Comparison of ENCODE assay signal across 8 cellular contexts in genomic region chr11:26331911-26332571, GRCh38. TPM values are rescaled to one million over a fixed set of nuclear protein-coding genes. Genes with fewer than 3 reads are reported as not detected.
DNase-seq lines count a peak whose midpoint lies in the region; ATAC-seq and TF ChIP-seq lines count a peak whose summit lies in the region.

Gene ANO3, plus strand, starts transcription at chr11:26332130. Its CDS starts 146 bp downstream, at chr11:26332276.

- POLR2A ChIA-PET in activated CD8-positive, alpha-beta T cell treated with anti-CD3 and anti-CD28 coated beads, Interleukin-2, amount 10 ng/mL, durations not matched to agents 7 days and 5 days (lab: Charles Lee), result no interaction called here

- peak; percentile 74 for TF ChIP-seq CTCF in cardiac muscle cell (IDR thresholded peaks at IDR 0.05; ENCODE audit: low read depth, low read length)

- peaks cover 5% of the 10 kb centered on the region for H3K27me3 Mint-ChIP-seq in activated CD8-positive, alpha-beta T cell treated with anti-CD3 and anti-CD28 coated beads, Interleukin-2, amount 10 ng/mL, durations not matched to agents 7 days and 5 days (ENCODE audit: low read depth)
- peaks cover 14% of the 10 kb centered on the region for H3K27me3 Mint-ChIP-seq in T-helper 17 cell

- H3K9me3 Mint-ChIP-seq in activated CD8-positive, alpha-beta T cell treated with anti-CD3 and anti-CD28 coated beads, Interleukin-2, amount 10 ng/mL, durations not matched to agents 7 days and 5 days (ENCODE audit: insufficient read depth), result no peaks in the 10 kb centered on the region

- no peaks in the 10 kb centered on the region for H3K4me1 ChIP-seq in cardiac muscle cell (ENCODE audit: low read depth)

- in situ Hi-C loops in ACHN (cut with HindIII; ENCODE audit: low pct_ligation_motif_present, low pct_unique_long_range_greater_than_20kb, low sequenced_read_pairs), result no loop called here

- H3K27ac ChIP-seq in cardiac muscle cell, result no peak within 1 kb of the TSS

- H3K4me3 ChIP-seq in cardiac muscle cell, result peak within 1 kb of the TSS; percentile 13

- intact Hi-C loops in posterior vena cava (cut with DNase I), result no loop called here

- no peaks in the 10 kb centered on the region for H3K36me3 Mint-ChIP-seq in activated CD8-positive, alpha-beta T cell treated with anti-CD3 and anti-CD28 coated beads, Interleukin-2, amount 10 ng/mL, durations not matched to agents 7 days and 5 days (ENCODE audit: low read depth)
- no peaks in the 10 kb centered on the region for H3K36me3 Mint-ChIP-seq in T-helper 17 cell (ENCODE audit: low read depth)

- ATAC-seq in GM18498 (IDR thresholded peaks at IDR 0.05; ENCODE audit: unreplicated experiment), result peak; percentile 77
- ATAC-seq in HG02840 (IDR thresholded peaks at IDR 0.05; ENCODE audit: low FRiP score, unreplicated experiment), result peak; percentile 68
- no peak for ATAC-seq in activated CD8-positive, alpha-beta T cell treated with anti-CD3 and anti-CD28 coated beads, Interleukin-2, amount 10 ng/mL, durations not matched to agents 7 days and 5 days
- no peak for ATAC-seq in T-helper 17 cell

- CTCF ChIA-PET in activated CD8-positive, alpha-beta T cell treated with anti-CD3 and anti-CD28 coated beads, Interleukin-2, amount 10 ng/mL, durations not matched to agents 7 days and 5 days (lab: Charles Lee), result interaction anchor here (1.2 kb wide), 1 partner anchor 48 kb away, joined by 4 read pairs; no protein-coding TSS in a partner anchor

- H3K36me3 ChIP-seq in cardiac muscle cell, result no peaks in the 10 kb centered on the region

- H3K27ac Mint-ChIP-seq in activated CD8-positive, alpha-beta T cell treated with anti-CD3 and anti-CD28 coated beads, Interleukin-2, amount 10 ng/mL, durations not matched to agents 7 days and 5 days, result no peak within 1 kb of the TSS
- no peak within 1 kb of the TSS for H3K27ac Mint-ChIP-seq in T-helper 17 cell

- H3K4me3 Mint-ChIP-seq in activated CD8-positive, alpha-beta T cell treated with anti-CD3 and anti-CD28 coated beads, Interleukin-2, amount 10 ng/mL, durations not matched to agents 7 days and 5 days, result no peak within 1 kb of the TSS
- no peak within 1 kb of the TSS for H3K4me3 Mint-ChIP-seq in T-helper 17 cell

- H3K4me1 Mint-ChIP-seq in activated CD8-positive, alpha-beta T cell treated with anti-CD3 and anti-CD28 coated beads, Interleukin-2, amount 10 ng/mL, durations not matched to agents 7 days and 5 days (ENCODE audit: low read depth), result no peaks in the 10 kb centered on the region
- no peaks in the 10 kb centered on the region for H3K4me1 Mint-ChIP-seq in T-helper 17 cell

- no peaks in the 10 kb centered on the region for H3K27me3 ChIP-seq in cardiac muscle cell

- no peaks in the 10 kb centered on the region for H3K9me3 ChIP-seq in cardiac muscle cell (ENCODE audit: low read depth)
- no peaks in the 10 kb centered on the region for H3K9me3 ChIP-seq in T-helper 17 cell (ENCODE audit: control insufficient read depth, low read length, poor library complexity, severe bottlenecking)

- DNase-seq in ACHN (peak; percentile 78), NCI-H146 treated with DMSO at 0.1 percent for 48 hours (lab: John Stamatoyannopoulos, UW; ENCODE audit: unreplicated experiment) (peak; percentile 59), cardiac muscle cell (ENCODE audit: low read depth in 1 of 2, low spot score in 1 of 2) (peak; percentile 89 to 98), posterior vena cava (ENCODE audit: low spot score) (peak; percentile 83), T-helper 17 cell (no peak)
- peak; percentile 21 for DNase-seq in activated CD8-positive, alpha-beta T cell treated with anti-CD3 and anti-CD28 coated beads, Interleukin-2, amount 10 ng/mL, durations not matched to agents 7 days and 5 days

RNA-seq across cellular contexts. Expression of gene ANO3, which starts in this region (rescaled TPM):
- total RNA-seq in activated CD8-positive, alpha-beta T cell treated with anti-CD3 and anti-CD28 coated beads, Interleukin-2, amount 10 ng/mL, durations not matched to agents 7 days and 5 days, result not detected
- total RNA-seq in cardiac muscle cell (not detected in 2 replicates), posterior vena cava (1 to 10 TPM in 1 of 2 donors, under 1 TPM in 1; 0.86 to 2.9 TPM), T-helper 17 cell (not detected)
- polyA plus RNA-seq in cardiac muscle cell, result not detected in 2 replicates

Comparison
In these comparisons a context has a peak if more than half of its experiments do, and no peak if none do; other contexts are left out.
1. Peak in DNase-seq in activated CD8-positive, alpha-beta T cell treated with anti-CD3 and anti-CD28 coated beads, Interleukin-2, amount 10 ng/mL, durations not matched to agents 7 days and 5 days; RNA of the gene not detected or under 1 TPM.
2. Peak in DNase-seq and H3K4me3 ChIP-seq in cardiac muscle cell; RNA of the gene not detected or under 1 TPM.
3. DNase-seq: peak in ACHN (single experiment), NCI-H146 treated with DMSO at 0.1 percent for 48 hours (single experiment) and posterior vena cava (single experiment); none in T-helper 17 cell (0 of 3).
4. ATAC-seq: peak in GM18498 (single experiment) and HG02840 (single experiment); none in activated CD8-positive, alpha-beta T cell treated with anti-CD3 and anti-CD28 coated beads, Interleukin-2, amount 10 ng/mL, durations not matched to agents 7 days and 5 days (single experiment) and T-helper 17 cell (single experiment).